ENCODE assay signal across 16 cellular contexts in the genomic region with DNA sequence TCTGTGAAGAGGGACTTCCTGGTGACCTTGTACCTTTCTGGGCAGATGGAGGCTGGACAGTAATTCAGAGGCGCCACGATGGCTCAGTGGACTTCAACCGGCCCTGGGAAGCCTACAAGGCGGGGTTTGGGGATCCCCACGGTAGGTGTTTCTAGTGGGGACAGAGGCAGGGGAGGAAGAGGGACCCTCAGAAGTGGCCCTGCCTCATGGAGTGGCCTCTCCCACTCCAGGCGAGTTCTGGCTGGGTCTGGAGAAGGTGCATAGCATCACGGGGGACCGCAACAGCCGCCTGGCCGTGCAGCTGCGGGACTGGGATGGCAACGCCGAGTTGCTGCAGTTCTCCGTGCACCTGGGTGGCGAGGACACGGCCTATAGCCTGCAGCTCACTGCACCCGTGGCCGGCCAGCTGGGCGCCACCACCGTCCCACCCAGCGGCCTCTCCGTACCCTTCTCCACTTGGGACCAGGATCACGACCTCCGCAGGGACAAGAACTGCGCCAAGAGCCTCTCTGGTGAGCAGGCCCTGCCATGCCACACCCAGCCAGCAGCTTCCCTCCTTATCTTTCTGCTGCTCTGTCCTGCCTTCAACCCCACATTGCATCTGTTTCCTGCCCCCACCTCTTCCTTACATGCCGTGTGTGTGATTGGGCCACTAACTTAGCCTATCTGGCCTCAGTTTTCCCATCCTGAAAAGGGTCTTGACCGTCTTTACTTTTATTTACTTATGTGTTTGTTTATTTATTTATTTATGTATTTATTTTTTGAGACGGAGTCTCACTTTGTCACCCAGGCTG. TPM values are rescaled to one million over a fixed set of nuclear protein-coding genes. Genes with fewer than 3 reads are reported as not detected.
A peak's percentile ranks its signal among the peaks of the same experiment; 100 is the strongest.
DNase-seq lines count a peak whose midpoint lies in the region; ATAC-seq and TF ChIP-seq lines count a peak whose summit lies in the region.
"Had no signal": no experiment of that assay in that cellular context is flagged by ENCODE, and none has a peak within 500 bp of the region (broad histone marks: within the 10 kb centered on the region; RNA-seq: fewer than 3 reads in every experiment).

No MANE protein-coding gene starts in this region.

- no peak for DNase-seq in right atrium auricular region (ENCODE audit: low spot score)
- no peak for DNase-seq in left cardiac atrium
- peak in 2 of 4 donors; percentile 47 to 51 for DNase-seq in body of pancreas
- peak; percentile 43 for DNase-seq in lower lobe of right lung
- no peak for DNase-seq in testis
- no peak for DNase-seq in activated T-cell treated with anti-CD3 and anti-CD28 coated beads, Interleukin-2, amount 50 U/mL, for 4 hours
- no peak for DNase-seq in superior temporal gyrus (ENCODE audit: extremely low spot score)
- DNase-seq: activated B cell treated with CpG ODN at 0.5 μM for 24 hours; activated naive CD4-positive, alpha-beta T cell; NCI-H2081; NCI-H69; PC-9; sigmoid colon had no signal

- TF ChIP-seq CTCF in right atrium auricular region (IDR thresholded peaks at IDR 0.05): no peak
- TF ChIP-seq CTCF in body of pancreas (IDR thresholded peaks at IDR 0.05): no peak
- TF ChIP-seq CTCF in lower lobe of right lung (IDR thresholded peaks at IDR 0.05): no peak
- TF ChIP-seq CTCF in testis (IDR thresholded peaks at IDR 0.05): no peak

- no peak overlapping the region for H3K4me3 ChIP-seq in right atrium auricular region
- no peak overlapping the region for H3K4me3 ChIP-seq in body of pancreas
- H3K4me3 ChIP-seq in lower lobe of right lung: no peak overlapping the region
- peak overlapping the region in 1 of 2 donors; percentile 29 for H3K4me3 ChIP-seq in testis
- H3K4me3 ChIP-seq: PC-9, sigmoid colon had no signal

- WGBS in body of pancreas, 2 donors: 82 to 83% methylated on average over 14 to 28 of the region's 28 CpGs
- 61 to 68% methylated on average over 6 to 28 of the region's 28 CpGs for WGBS in testis, 2 donors

- H3K27me3 Mint-ChIP-seq in activated T-cell treated with anti-CD3 and anti-CD28 coated beads, Interleukin-2, amount 50 U/mL, for 4 hours (ENCODE audit: low read depth): peaks cover 24% of the 10 kb centered on the region

- H3K9me3 ChIP-seq in right atrium auricular region (no peaks in the 10 kb centered on the region), body of pancreas (no peaks in the 10 kb centered on the region), lower lobe of right lung (no peaks in the 10 kb centered on the region), testis (no peaks in the 10 kb centered on the region)
- H3K9me3 ChIP-seq: sigmoid colon had no signal

- peaks cover 1% of the 10 kb centered on the region for H3K4me1 Mint-ChIP-seq in activated T-cell treated with anti-CD3 and anti-CD28 coated beads, Interleukin-2, amount 50 U/mL, for 4 hours (ENCODE audit: low read depth)
- H3K4me1 Mint-ChIP-seq: activated B cell treated with CpG ODN at 0.5 μM for 24 hours had no signal

- H3K27me3 ChIP-seq in right atrium auricular region (no peaks in the 10 kb centered on the region), body of pancreas (no peaks in the 10 kb centered on the region), lower lobe of right lung (ENCODE audit: low read depth) (no peaks in the 10 kb centered on the region), testis (no peaks in the 10 kb centered on the region)
- H3K27me3 ChIP-seq: sigmoid colon had no signal

- H3K36me3 Mint-ChIP-seq in activated T-cell treated with anti-CD3 and anti-CD28 coated beads, Interleukin-2, amount 50 U/mL, for 4 hours (ENCODE audit: insufficient read depth): peaks cover under 1% of the 10 kb centered on the region
- H3K36me3 Mint-ChIP-seq: memory B cell had no signal

- H3K4me3 Mint-ChIP-seq in activated T-cell treated with anti-CD3 and anti-CD28 coated beads, Interleukin-2, amount 50 U/mL, for 4 hours: no peak overlapping the region
- H3K4me3 Mint-ChIP-seq: activated B cell treated with CpG ODN at 0.5 μM for 24 hours, memory B cell, neural crest cell had no signal

- peaks cover 0 to 32% of the 10 kb centered on the region in 2 donors for H3K4me1 ChIP-seq in right atrium auricular region
- H3K4me1 ChIP-seq in body of pancreas: peaks cover 84% of the 10 kb centered on the region
- H3K4me1 ChIP-seq in lower lobe of right lung: peaks cover 24% of the 10 kb centered on the region
- peaks cover 27% of the 10 kb centered on the region for H3K4me1 ChIP-seq in testis

- H3K27ac ChIP-seq in right atrium auricular region: peak overlapping the region; percentile 24 to 44
- peak overlapping the region; percentile 30 to 90 (median 59) for H3K27ac ChIP-seq in body of pancreas
- H3K27ac ChIP-seq in lower lobe of right lung: no peak overlapping the region
- peak overlapping the region; percentile 58 to 66 for H3K27ac ChIP-seq in testis
- H3K27ac ChIP-seq: PC-9 had no signal

- peaks cover 74% of the 10 kb centered on the region for H3K36me3 ChIP-seq in right atrium auricular region
- no peaks in the 10 kb centered on the region for H3K36me3 ChIP-seq in body of pancreas (replicated peaks in 1 of 2; ENCODE audit: insufficient read depth in 1 of 2, low read depth in 2 of 2)
- peaks cover 28% of the 10 kb centered on the region for H3K36me3 ChIP-seq in lower lobe of right lung
- H3K36me3 ChIP-seq in testis (ENCODE audit: low read depth, missing control alignments): no peaks in the 10 kb centered on the region

- intact Hi-C loops in left cardiac atrium (cut with DNase I): no loop called here
- intact Hi-C loops in body of pancreas (cut with DNase I): no loop called here
- intact Hi-C loops in lower lobe of right lung (cut with DNase I): no loop called here
- intact Hi-C loops in testis (cut with DNase I; ENCODE audit: low total_unique reads): no loop called here

- ATAC-seq in left cardiac atrium: no peak
- ATAC-seq in body of pancreas: no peak
- ATAC-seq in lower lobe of right lung: no peak
- no peak for ATAC-seq in activated T-cell treated with anti-CD3 and anti-CD28 coated beads, Interleukin-2, amount 50 U/mL, for 4 hours
- no peak for ATAC-seq in HG03280 (IDR thresholded peaks at IDR 0.05; ENCODE audit: unreplicated experiment)

- TF ChIP-seq POLR2A in body of pancreas (IDR thresholded peaks at IDR 0.05) (no peak), testis (IDR thresholded peaks at IDR 0.05) (no peak)

- no peaks in the 10 kb centered on the region for H3K9me3 Mint-ChIP-seq in activated T-cell treated with anti-CD3 and anti-CD28 coated beads, Interleukin-2, amount 50 U/mL, for 4 hours
- H3K9me3 Mint-ChIP-seq: activated B cell treated with CpG ODN at 0.5 μM for 24 hours, memory B cell, neural crest cell had no signal

RNA-seq across cellular contexts. Expression of gene ANGPTL4, which starts 7.3 kb away (rescaled TPM):
- total RNA-seq in right atrium auricular region: 10 to 100 TPM; 32.6 to 69.1 TPM
- 10 to 100 TPM; 16.3 to 81.6 TPM for total RNA-seq in left cardiac atrium
- 100 to 1,000 TPM in 1 of 2 donors, 10 to 100 TPM in 1; 68.7 to 110 TPM for total RNA-seq in body of pancreas
- 11.0 TPM for total RNA-seq in lower lobe of right lung
- total RNA-seq in testis: 10 to 100 TPM; 10.2 to 18.5 TPM
- polyA plus RNA-seq in testis (ENCODE audit: insufficient read depth, low read depth, low replicate concordance): 10.0 TPM
- total RNA-seq in activated T-cell treated with anti-CD3 and anti-CD28 coated beads, Interleukin-2, amount 50 U/mL, for 4 hours: under 1 TPM in 1 of 3 donors, not detected in 2; 0.24 TPM
- total RNA-seq: activated B cell treated with CpG ODN at 0.5 μM for 24 hours, neural crest cell, PC-9 had no signal

RNA-seq across cellular contexts. Expression of gene RAB11B, which starts 19.0 kb away (rescaled TPM):
- total RNA-seq in right atrium auricular region (10 to 100 TPM; 51.0 to 66.0 TPM), left cardiac atrium (100 to 1,000 TPM; 133 to 163 TPM), body of pancreas (10 to 100 TPM; 47.7 to 50.4 TPM), lower lobe of right lung (101 TPM), testis (10 to 100 TPM; 84.4 to 95.2 TPM)
- 126 TPM for polyA plus RNA-seq in testis (ENCODE audit: insufficient read depth, low read depth, low replicate concordance)
- 10 to 100 TPM; 69.5 to 73.9 (median 71.4) TPM for total RNA-seq in activated T-cell treated with anti-CD3 and anti-CD28 coated beads, Interleukin-2, amount 50 U/mL, for 4 hours

RNA-seq across cellular contexts. Expression of gene KANK3, which starts 28.1 kb away (rescaled TPM):
- 10 to 100 TPM; 12.8 to 18.4 TPM for total RNA-seq in right atrium auricular region
- 10 to 100 TPM; 19.3 to 19.6 TPM for total RNA-seq in left cardiac atrium
- total RNA-seq in body of pancreas: 10 to 100 TPM in 1 of 2 donors, 1 to 10 TPM in 1; 9.1 to 25.7 TPM
- total RNA-seq in lower lobe of right lung: 49.0 TPM
- 10 to 100 TPM in 1 of 2 donors, 1 to 10 TPM in 1; 7.1 to 13.2 TPM for total RNA-seq in testis
- polyA plus RNA-seq in testis (ENCODE audit: insufficient read depth, low read depth, low replicate concordance): 4.1 TPM
- under 1 TPM in 2 of 3 donors, not detected in 1; 0.41 to 0.43 TPM for total RNA-seq in activated T-cell treated with anti-CD3 and anti-CD28 coated beads, Interleukin-2, amount 50 U/mL, for 4 hours

RNA-seq across cellular contexts. Expression of gene MARCHF2, which starts 41.9 kb away (rescaled TPM):
- total RNA-seq in right atrium auricular region (100 to 1,000 TPM; 222 to 270 TPM), left cardiac atrium (10 to 100 TPM; 81.1 to 87.8 TPM), body of pancreas (10 to 100 TPM; 32.9 to 35.9 TPM), lower lobe of right lung (60.1 TPM), testis (10 to 100 TPM; 62.6 to 84.5 TPM)
- 35.3 TPM for polyA plus RNA-seq in testis (ENCODE audit: insufficient read depth, low read depth, low replicate concordance)
- total RNA-seq in activated T-cell treated with anti-CD3 and anti-CD28 coated beads, Interleukin-2, amount 50 U/mL, for 4 hours: 1 to 10 TPM; 6.4 to 9.5 (median 6.7) TPM

RNA-seq across cellular contexts. Expression of gene RPS28, which starts 49.9 kb away (rescaled TPM):
- 100 to 1,000 TPM; 158 to 402 TPM for total RNA-seq in right atrium auricular region
- 1,000 to 10,000 TPM; 1,064 to 1,153 TPM for total RNA-seq in left cardiac atrium
- total RNA-seq in body of pancreas: 100 to 1,000 TPM; 322 to 334 TPM
- 1,461 TPM for total RNA-seq in lower lobe of right lung
- total RNA-seq in testis: 100 to 1,000 TPM; 221 to 398 TPM
- polyA plus RNA-seq in testis (ENCODE audit: insufficient read depth, low read depth, low replicate concordance): 505 TPM
- total RNA-seq in activated T-cell treated with anti-CD3 and anti-CD28 coated beads, Interleukin-2, amount 50 U/mL, for 4 hours: 1,000 to 10,000 TPM; 2,484 to 2,756 (median 2,693) TPM

Comparison
In these comparisons a context has a peak if more than half of its experiments do, and no peak if none do; other contexts are left out.
1. RNA of gene KANK3, which starts 28.1 kb away (total RNA-seq): 49.0 TPM in lower lobe of right lung (single experiment), 9.1 to 25.7 TPM in body of pancreas, 19.3 to 19.6 TPM in left cardiac atrium, 12.8 to 18.4 TPM in right atrium auricular region and 7.1 to 13.2 TPM in testis; 0.41 to 0.43 TPM in activated T-cell treated with anti-CD3 and anti-CD28 coated beads, Interleukin-2, amount 50 U/mL, for 4 hours; every median in the first group is over 4 times any median in the second.